ENCODE assay signal across 8 cellular contexts in the genomic region with DNA sequence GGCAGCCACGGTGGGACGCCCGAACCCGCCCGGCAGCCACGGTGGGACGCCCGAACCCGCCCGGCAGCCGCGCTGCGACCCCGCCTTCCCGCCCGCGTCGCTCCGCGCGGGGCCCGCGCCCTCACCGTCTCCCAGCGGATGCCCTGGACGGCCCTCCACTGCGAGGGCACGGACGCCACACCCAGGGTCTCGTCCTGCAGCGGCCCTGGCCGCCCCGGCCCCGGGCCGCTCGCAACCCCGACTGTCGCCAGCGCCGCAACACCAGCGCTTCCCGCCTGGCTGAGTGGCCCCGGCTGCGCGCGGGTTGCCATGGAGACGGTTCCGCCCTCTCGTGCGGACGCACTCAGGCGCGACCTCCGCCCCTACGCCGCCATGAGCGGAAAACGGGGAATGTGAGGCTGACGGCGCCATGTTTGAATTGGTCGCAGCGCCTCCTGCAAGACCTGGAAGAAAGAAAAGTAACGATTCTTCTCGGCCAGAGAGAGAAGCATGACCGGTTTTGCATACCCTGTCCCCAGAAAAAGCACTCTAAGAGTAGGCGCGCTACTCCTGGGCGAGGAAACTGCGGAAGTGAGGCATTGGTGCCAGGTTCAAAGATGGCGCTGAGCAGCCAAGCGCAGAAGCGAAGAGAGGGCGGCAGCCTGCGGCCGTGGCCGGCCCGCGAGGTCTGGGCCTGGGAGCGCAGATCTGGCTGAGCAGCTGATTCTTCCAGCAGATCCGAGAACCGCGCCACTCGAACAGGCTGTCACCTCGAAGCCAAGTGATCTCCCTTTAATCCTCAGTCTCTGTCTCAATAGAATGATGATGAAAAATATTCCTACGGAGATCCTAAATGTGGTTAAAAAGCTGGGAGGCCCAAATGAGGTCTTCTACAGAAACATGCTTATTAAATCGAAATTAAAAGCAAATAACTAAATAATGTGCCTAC.
DNase-seq lines count a peak whose midpoint lies in the region; ATAC-seq, FAIRE-seq and TF ChIP-seq lines count a peak whose summit lies in the region.

A gene (minus strand): TSS at position 432 of the 928 bp plus-strand sequence. CDS start 121 bp downstream, at position 311.

- peak within 1 kb of the TSS; percentile 76 for H3K4me3 ChIP-seq in retinal pigment epithelial cell (ENCODE audit: low read length)

- TF ChIP-seq CTCF in retinal pigment epithelial cell (conservative IDR thresholded peaks at IDR 0.05; ENCODE audit: low read depth, low read length) = no peak

- ATAC-seq in HG02981 (IDR thresholded peaks at IDR 0.05; ENCODE audit: unreplicated experiment) = peak; percentile 65
- no peak for ATAC-seq in HG02870 (IDR thresholded peaks at IDR 0.05; ENCODE audit: unreplicated experiment)

- DNase-seq in GM18507 (ENCODE audit: extremely low spot score, insufficient read length, low read depth) = peak; percentile 69
- peak; percentile 56 for DNase-seq in NCI-H2081 treated with DMSO at 0.1 percent for 48 hours (lab: John Stamatoyannopoulos, UW)
- peak; percentile 86 for DNase-seq in T1000 (lab: John Stamatoyannopoulos, UW)
- peak; percentile 97 for DNase-seq in astrocyte of the hippocampus (ENCODE audit: low read depth, low spot score)
- peak; percentile 58 to 97 (median 88) for DNase-seq in hypothalamus (lab: John Stamatoyannopoulos, UW)
- peak; percentile 55 for DNase-seq in retinal pigment epithelial cell (ENCODE audit: low read depth)

- FAIRE-seq in GM18507 (lab: Jason Lieb, UNC) = peak; percentile 79
